In the genomic region with DNA sequence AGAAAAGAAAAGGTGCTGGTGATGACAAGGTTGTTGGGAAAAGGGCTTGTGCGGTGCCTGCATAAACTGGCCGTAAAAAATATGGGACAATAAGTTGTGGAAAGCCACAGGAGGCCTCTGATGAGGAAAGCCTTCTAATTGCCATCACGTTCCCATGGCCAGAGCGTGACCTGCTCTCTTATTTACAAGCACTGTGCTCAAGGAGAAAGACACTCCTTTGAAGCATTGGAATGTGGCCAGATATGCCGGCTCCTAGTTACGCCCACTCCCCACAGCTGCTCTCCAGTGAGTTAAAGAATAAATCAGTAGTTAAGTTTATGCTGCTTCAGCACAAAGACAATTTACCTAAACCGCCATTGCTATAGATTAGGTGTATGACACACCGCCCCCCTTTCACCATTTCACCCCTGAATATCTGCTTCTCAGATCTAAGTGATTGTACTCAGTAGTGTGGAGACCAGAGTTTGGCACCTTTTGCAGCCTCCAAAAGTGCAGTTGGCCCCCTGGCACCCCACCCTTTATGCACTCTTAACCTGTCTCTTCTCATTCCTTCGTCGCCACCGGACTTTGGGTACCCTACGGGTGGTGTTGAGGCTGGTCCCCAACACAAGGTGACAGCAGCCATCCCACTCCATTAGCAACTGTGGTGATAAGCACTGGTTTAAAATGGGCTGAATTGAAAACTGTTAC, we compare ENCODE assay signal across 1 cellular context.
TF ChIP-seq lines count a peak whose summit lies in the region.

No MANE protein-coding gene starts in this region.

TF ChIP-seq in HepG2, 621 proteins besides CTCF, POLR2A, EP300 and RAD21:
- TF ChIP-seq ZNF616 (CRISPR knock-in tag; IDR thresholded peaks at IDR 0.05; ENCODE audit: low read depth), result no peak
- no peak for TF ChIP-seq ZNF232 (CRISPR knock-in tag; IDR thresholded peaks at IDR 0.05; ENCODE audit: borderline replicate concordance)
- TF ChIP-seq PLRG1 (conservative IDR thresholded peaks at IDR 0.05), result no peak
- TF ChIP-seq NR2F1 (CRISPR knock-in tag; IDR thresholded peaks at IDR 0.05), result no peak
- no peak for TF ChIP-seq CC2D1A (CRISPR knock-in tag; IDR thresholded peaks at IDR 0.05)
- peak in 1 of 2 experiments; percentile 25; a peak in 1 of 4 replicates for TF ChIP-seq MAFK (conservative IDR thresholded peaks at IDR 0.05 in 1 of 2, IDR thresholded peaks at IDR 0.05 in 1 of 2; ENCODE audit: low read length in 2 of 2)
- no peak for TF ChIP-seq KLF15 (CRISPR knock-in tag; IDR thresholded peaks at IDR 0.05; ENCODE audit: borderline replicate concordance)
